9 cellular contexts compared by ENCODE assay signal in genomic region chr11:65444314-65445051, GRCh38. TPM values are rescaled to one million over a fixed set of nuclear protein-coding genes. Genes with fewer than 3 reads are reported as not detected.
A peak's percentile ranks its signal among the peaks of the same experiment; 100 is the strongest.
DNase-seq lines count a peak whose midpoint lies in the region; ATAC-seq, FAIRE-seq and TF ChIP-seq lines count a peak whose summit lies in the region.
"Had no signal": no experiment of that assay in that cellular context is flagged by ENCODE, and none has a peak within 500 bp of the region (broad histone marks: within the 10 kb centered on the region; RNA-seq: fewer than 3 reads in every experiment).

No MANE protein-coding gene starts in this region.

- FAIRE-seq in HTR-8/SVneo (lab: Jason Lieb, UNC): no peak

- peaks cover 28% of the 10 kb centered on the region for H3K36me3 Mint-ChIP-seq in activated naive CD4-positive, alpha-beta T cell treated with anti-CD3 and anti-CD28 coated beads, Interleukin-2, amount 10 ng/mL, durations not matched to agents 7 days and 5 days

- WGBS in right lobe of liver (ENCODE audit: insufficient coverage, low coverage, low lambda C conversion rate, missing lambda C conversion rate): 33% methylated on average over 1 of the region's 14 CpGs
- 87% methylated on average over 14 of the region's 14 CpGs; no CpG with 5 or more reads in 1 of the 2 donors for WGBS in transverse colon (ENCODE audit: low coverage in 1 of 2), 2 donors

- TF ChIP-seq CTCF in ascending aorta (IDR thresholded peaks at IDR 0.05) (no peak), right lobe of liver (IDR thresholded peaks at IDR 0.05) (no peak), transverse colon (IDR thresholded peaks at IDR 0.05) (no peak)

- peaks cover 31 to 55% of the 10 kb centered on the region in 2 donors for H3K36me3 ChIP-seq in ascending aorta
- peaks cover 0 to 7% (median 3%) of the 10 kb centered on the region in 4 donors for H3K36me3 ChIP-seq in right lobe of liver
- H3K36me3 ChIP-seq in transverse colon: peaks cover 0 to 19% (median 3%) of the 10 kb centered on the region in 4 donors
- H3K36me3 ChIP-seq: ovary had no signal

- H3K27me3 ChIP-seq in ascending aorta (no peaks in the 10 kb centered on the region), right lobe of liver (no peaks in the 10 kb centered on the region), transverse colon (no peaks in the 10 kb centered on the region)
- H3K27me3 ChIP-seq: ovary had no signal

- TF ChIP-seq EP300 in transverse colon (IDR thresholded peaks at IDR 0.05; ENCODE audit: low read depth): no peak

- H3K27ac ChIP-seq in ascending aorta: peak overlapping the region; percentile 68 to 75
- peak overlapping the region; percentile 54 to 68 (median 56) for H3K27ac ChIP-seq in right lobe of liver
- peak overlapping the region; percentile 45 to 100 (median 68) for H3K27ac ChIP-seq in transverse colon

- H3K4me1 ChIP-seq in ascending aorta (peaks cover 11 to 38% of the 10 kb centered on the region in 2 donors), right lobe of liver (peaks cover 0 to 35% (median 0%) of the 10 kb centered on the region in 4 donors), transverse colon (peaks cover under 1 to 26% (median 11%) of the 10 kb centered on the region in 4 donors)

- peaks cover 2% of the 10 kb centered on the region for H3K9me3 Mint-ChIP-seq in activated naive CD4-positive, alpha-beta T cell treated with anti-CD3 and anti-CD28 coated beads, Interleukin-2, amount 10 ng/mL, durations not matched to agents 7 days and 5 days

- H3K4me3 Mint-ChIP-seq in activated naive CD4-positive, alpha-beta T cell treated with anti-CD3 and anti-CD28 coated beads, Interleukin-2, amount 10 ng/mL, durations not matched to agents 7 days and 5 days: no peak overlapping the region

- peaks cover 45% of the 10 kb centered on the region for H3K4me1 Mint-ChIP-seq in activated naive CD4-positive, alpha-beta T cell treated with anti-CD3 and anti-CD28 coated beads, Interleukin-2, amount 10 ng/mL, durations not matched to agents 7 days and 5 days

- H3K27ac Mint-ChIP-seq in activated naive CD4-positive, alpha-beta T cell treated with anti-CD3 and anti-CD28 coated beads, Interleukin-2, amount 10 ng/mL, durations not matched to agents 7 days and 5 days: peak overlapping the region; percentile 83

- in situ Hi-C loops in transverse colon (cut with MboI; ENCODE audit: low pct_ligation_motif_present in 1 of 4, low pct_unique_long_range_greater_than_20kb in 1 of 4, low sequenced_read_pairs in 3 of 4): no loop called here

- ATAC-seq in right lobe of liver: peak; percentile 1 to 15 (median 3)

- H3K4me3 ChIP-seq in ascending aorta: no peak overlapping the region
- H3K4me3 ChIP-seq in right lobe of liver: no peak overlapping the region
- H3K4me3 ChIP-seq in transverse colon: no peak overlapping the region
- H3K4me3 ChIP-seq: ovary had no signal

- TF ChIP-seq POLR2A in right lobe of liver (IDR thresholded peaks at IDR 0.05): peak; percentile 4
- peak; percentile 3 for TF ChIP-seq POLR2A in transverse colon (IDR thresholded peaks at IDR 0.05)

- H3K27me3 Mint-ChIP-seq in activated naive CD4-positive, alpha-beta T cell treated with anti-CD3 and anti-CD28 coated beads, Interleukin-2, amount 10 ng/mL, durations not matched to agents 7 days and 5 days: peaks cover 4% of the 10 kb centered on the region

- CTCF ChIA-PET in activated naive CD4-positive, alpha-beta T cell treated with anti-CD3 and anti-CD28 coated beads, Interleukin-2, amount 10 ng/mL, durations not matched to agents 7 days and 5 days (lab: Charles Lee): no interaction called here

- no peak for DNase-seq in activated naive CD4-positive, alpha-beta T cell treated with anti-CD3 and anti-CD28 coated beads, Interleukin-2, amount 10 ng/mL, durations not matched to agents 7 days and 5 days
- no peak for DNase-seq in activated naive CD4-positive, alpha-beta T cell treated with Interleukin-2 at 50 U/mL for 16 hours
- peak in 1 of 2 donors; percentile 74 for DNase-seq in ascending aorta (ENCODE audit: low spot score in 2 of 2)
- peak; percentile 55 to 79 (median 67) for DNase-seq in right lobe of liver
- DNase-seq in transverse colon: no peak
- no peak for DNase-seq in effector CD8-positive, alpha-beta T cell (lab: John Stamatoyannopoulos, UW)
- DNase-seq in HTR-8/SVneo (ENCODE audit: insufficient read length, low spot score): no peak
- no peak for DNase-seq in SW 1271 (lab: John Stamatoyannopoulos, UW)

- intact Hi-C loops in ascending aorta (cut with DNase I): no loop called here
- intact Hi-C loops in right lobe of liver (cut with DNase I): no loop called here
- intact Hi-C loops in transverse colon (cut with DNase I; ENCODE audit: low total_unique reads): no loop called here

- H3K9me3 ChIP-seq in ascending aorta (no peaks in the 10 kb centered on the region), right lobe of liver (no peaks in the 10 kb centered on the region), transverse colon (no peaks in the 10 kb centered on the region)
- H3K9me3 ChIP-seq: ovary had no signal

RNA-seq across cellular contexts. Expression of gene NEAT1, which starts 21.9 kb away (rescaled TPM):
- 180 TPM for total RNA-seq in ascending aorta
- 1,000 to 10,000 TPM in 2 of 6 experiments, 100 to 1,000 TPM in 4; 202 to 1,225 (median 767) TPM for total RNA-seq in right lobe of liver
- total RNA-seq in transverse colon: 100 to 1,000 TPM; 370 to 782 (median 680) TPM

RNA-seq across cellular contexts. Expression of gene MALAT1, which starts 54.4 kb away (rescaled TPM):
- 8,553 TPM for total RNA-seq in ascending aorta
- 1,000 to 10,000 TPM; 2,716 to 5,163 (median 3,933) TPM for total RNA-seq in right lobe of liver
- total RNA-seq in transverse colon: over 10,000 TPM; 17,948 to 48,028 (median 23,406) TPM

RNA-seq across cellular contexts. Expression of gene FRMD8, which starts 58.0 kb away (rescaled TPM):
- total RNA-seq in ascending aorta (99.3 TPM), right lobe of liver (10 to 100 TPM in 4 of 6 experiments, 1 to 10 TPM in 2; 7.7 to 17.1 (median 14.3) TPM), transverse colon (100 to 1,000 TPM in 3 of 4 donors, 10 to 100 TPM in 1; 64.3 to 164 (median 128) TPM)

Comparison
In these comparisons a context has a peak if more than half of its experiments do, and no peak if none do; other contexts are left out.
1. DNase-seq: peak in right lobe of liver (3 of 3); none in activated naive CD4-positive, alpha-beta T cell treated with anti-CD3 and anti-CD28 coated beads, Interleukin-2, amount 10 ng/mL, durations not matched to agents 7 days and 5 days (single experiment), activated naive CD4-positive, alpha-beta T cell treated with Interleukin-2 at 50 U/mL for 16 hours (single experiment), transverse colon (single experiment), effector CD8-positive, alpha-beta T cell (single experiment), HTR-8/SVneo (single experiment) and SW 1271 (0 of 2).
2. Peak in every context shown above with its lines, with median percentiles within 50 percentile points of each other: H3K27ac ChIP-seq.